Comparison of ENCODE assay signal across 8 cellular contexts in the genomic region with DNA sequence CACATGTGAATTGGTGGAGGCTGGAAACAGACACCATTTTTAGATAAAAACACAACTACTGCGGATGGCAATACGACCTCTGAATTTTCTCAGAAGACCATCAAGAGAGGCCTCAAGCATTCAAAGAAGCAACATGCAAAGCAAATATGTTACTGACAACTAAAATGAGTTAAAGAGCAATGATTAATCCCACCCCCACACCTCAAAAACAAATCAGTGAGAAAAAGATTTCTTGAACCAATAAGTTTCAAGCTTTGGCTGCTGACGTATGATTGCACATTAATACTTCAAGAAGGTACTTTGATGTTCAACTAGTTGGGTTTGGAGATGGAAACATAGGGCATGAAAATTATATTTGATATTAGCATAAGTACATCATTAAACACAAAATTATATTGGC. TPM values are rescaled to one million over a fixed set of nuclear protein-coding genes. Genes with fewer than 3 reads are reported as not detected.
A peak's percentile ranks its signal among the peaks of the same experiment; 100 is the strongest.
DNase-seq lines count a peak whose midpoint lies in the region; ATAC-seq and TF ChIP-seq lines count a peak whose summit lies in the region.

No MANE protein-coding gene starts in this region.

- H3K4me3 ChIP-seq in HUES6 (ENCODE audit: low read depth, low read length) (peak overlapping the region; percentile 93), breast epithelium (peak overlapping the region; percentile 75 to 89 (median 86)), muscle layer of duodenum (ENCODE audit: low read depth in 1 of 2, low read length in 2 of 2) (peak overlapping the region; percentile 99 to 100)

- H3K27me3 ChIP-seq in HUES6 (ENCODE audit: control insufficient read depth, insufficient read depth, low read length), result no peaks in the 10 kb centered on the region
- no peaks in the 10 kb centered on the region for H3K27me3 ChIP-seq in breast epithelium
- no peaks in the 10 kb centered on the region for H3K27me3 ChIP-seq in muscle layer of duodenum (ENCODE audit: low read depth, low read length)

- no peaks in the 10 kb centered on the region for H3K4me1 ChIP-seq in HUES6 (ENCODE audit: control insufficient read depth, insufficient read depth, low read length)
- H3K4me1 ChIP-seq in breast epithelium, result peaks cover 0 to 13% of the 10 kb centered on the region in 2 donors
- peaks cover 8 to 35% of the 10 kb centered on the region in 2 donors for H3K4me1 ChIP-seq in muscle layer of duodenum (ENCODE audit: control insufficient read depth in 1 of 2, insufficient read depth in 2 of 2, low read length in 2 of 2)

- TF ChIP-seq CTCF in breast epithelium (IDR thresholded peaks at IDR 0.05), result no peak

- TF ChIP-seq POLR2A in breast epithelium (IDR thresholded peaks at IDR 0.05), result no peak
- TF ChIP-seq POLR2A in GM18505 (IDR thresholded peaks at IDR 0.05; ENCODE audit: borderline replicate concordance, extremely low read depth, insufficient read depth, insufficient read length), result no peak

- DNase-seq in ACHN (peak; percentile 6), breast epithelium (ENCODE audit: low spot score in 2 of 2) (no peak), ureter (ENCODE audit: low spot score) (no peak)

- peak overlapping the region; percentile 85 for H3K9ac ChIP-seq in HUES6 (ENCODE audit: low read length)

- ATAC-seq in GM21515 (IDR thresholded peaks at IDR 0.05; ENCODE audit: unreplicated experiment) (no peak), GM18505 (IDR thresholded peaks at IDR 0.05; ENCODE audit: unreplicated experiment) (no peak), HG02981 (IDR thresholded peaks at IDR 0.05; ENCODE audit: unreplicated experiment) (no peak)

- H3K27ac ChIP-seq in HUES6 (ENCODE audit: low read depth, low read length), result no peak overlapping the region
- H3K27ac ChIP-seq in breast epithelium, result peak overlapping the region in 1 of 2 donors; percentile 96
- H3K27ac ChIP-seq in muscle layer of duodenum (ENCODE audit: low read length), result peak overlapping the region; percentile 96

- in situ Hi-C loops in ACHN (cut with HindIII; ENCODE audit: low pct_ligation_motif_present, low pct_unique_long_range_greater_than_20kb, low sequenced_read_pairs), result no loop called here

- intact Hi-C loops in breast epithelium (cut with DNase I; ENCODE audit: low total_unique reads), result no loop called here

- H3K36me3 ChIP-seq in HUES6 (ENCODE audit: control insufficient read depth, insufficient read depth, low read length) (peaks cover 3% of the 10 kb centered on the region), breast epithelium (no peaks in the 10 kb centered on the region), muscle layer of duodenum (ENCODE audit: control insufficient read depth in 1 of 2, insufficient read depth in 2 of 2, low read length in 2 of 2) (peaks cover 6 to 15% of the 10 kb centered on the region in 2 donors)

- H3K9me3 ChIP-seq in HUES6 (ENCODE audit: control insufficient read depth, insufficient read depth, low read depth, low read length), result no peaks in the 10 kb centered on the region
- H3K9me3 ChIP-seq in breast epithelium, result no peaks in the 10 kb centered on the region
- no peaks in the 10 kb centered on the region for H3K9me3 ChIP-seq in muscle layer of duodenum (ENCODE audit: control insufficient read depth in 1 of 2, low read length in 2 of 2)

RNA-seq across cellular contexts. Expression of a gene that starts 1.0 kb away (rescaled TPM):
- total RNA-seq in breast epithelium (10 to 100 TPM; 15.1 to 23.2 (median 17.0) TPM), ureter (24.4 TPM)

RNA-seq across cellular contexts. Expression of a gene that starts 1.1 kb away (rescaled TPM):
- total RNA-seq in breast epithelium, result 1 to 10 TPM; 2.9 to 9.7 (median 6.4) TPM
- total RNA-seq in ureter, result 3.5 TPM

RNA-seq across cellular contexts. Expression of a gene that starts 37.7 kb away (rescaled TPM):
- total RNA-seq in breast epithelium, result not detected
- total RNA-seq in ureter, result not detected
